In genomic region chr3:29143151-29143550, GRCh38 we compare ENCODE assay signal across 12 cellular contexts.
DNase-seq lines count a peak whose midpoint lies in the region; TF ChIP-seq lines count a peak whose summit lies in the region.
"Had no signal": no experiment of that assay in that cellular context is flagged by ENCODE, and none has a peak within 500 bp of the region (broad histone marks: within the 10 kb centered on the region; RNA-seq: fewer than 3 reads in every experiment).

No MANE protein-coding gene starts in this region.

- H3K4me3 ChIP-seq in BLaER1 treated with 17β-estradiol and CSF1 and Interleukin-3, amounts not matched to agents 10 nM and 100 nM = no peak overlapping the region
- H3K4me3 ChIP-seq in neutrophil (ENCODE audit: low read depth in 1 of 2, low read length in 1 of 2) (peak overlapping the region; percentile 12 to 13), esophagus squamous epithelium (no peak overlapping the region)
- H3K4me3 ChIP-seq: HAP-1 had no signal

- intact Hi-C loops in esophagus squamous epithelium (cut with DNase I) = no loop called here

- H3K4me2 ChIP-seq in BLaER1 treated with 17β-estradiol and CSF1 and Interleukin-3, amounts not matched to agents 10 nM and 100 nM = peak overlapping the region in 9 of 11 experiments; percentile 0 to 47 (median 27); a peak in 13 of 22 replicates

- no peaks in the 10 kb centered on the region for H3K27me3 ChIP-seq in BLaER1 treated with 17β-estradiol and CSF1 and Interleukin-3, amounts not matched to agents 10 nM and 100 nM
- H3K27me3 ChIP-seq in neutrophil (no peaks in the 10 kb centered on the region), esophagus squamous epithelium (no peaks in the 10 kb centered on the region)

- no peak for TF ChIP-seq POLR2A in esophagus squamous epithelium (IDR thresholded peaks at IDR 0.05)

- no peaks in the 10 kb centered on the region for H3K9me3 ChIP-seq in BLaER1 treated with 17β-estradiol and CSF1 and Interleukin-3, amounts not matched to agents 10 nM and 100 nM (replicated peaks in 1 of 11)
- H3K9me3 ChIP-seq in neutrophil (no peaks in the 10 kb centered on the region), esophagus squamous epithelium (no peaks in the 10 kb centered on the region)
- H3K9me3 ChIP-seq: Caco-2, HAP-1 had no signal

- DNase-seq in NOMO-1 treated with dmso at 0.1 percent for 144 hours (lab: John Stamatoyannopoulos, UW; ENCODE audit: unreplicated experiment) = peak; percentile 24
- DNase-seq in dermis microvascular lymphatic vessel endothelial cell (ENCODE audit: low read depth in 2 of 2) = peak; percentile 62 to 77
- no peak for DNase-seq in NCI-H2171 treated with DMSO at 0.1 percent for 48 hours (lab: John Stamatoyannopoulos, UW)
- DNase-seq in nucleus accumbens (lab: John Stamatoyannopoulos, UW) = no peak
- DNase-seq in esophagus squamous epithelium (lab: John Stamatoyannopoulos, UW) = no peak
- DNase-seq: Caco-2; CD8-positive, alpha-beta memory T cell; DND-41; GDM1 had no signal

- no peaks in the 10 kb centered on the region for H3K36me3 ChIP-seq in BLaER1 treated with 17β-estradiol and CSF1 and Interleukin-3, amounts not matched to agents 10 nM and 100 nM
- H3K36me3 ChIP-seq in neutrophil = no peaks in the 10 kb centered on the region
- H3K36me3 ChIP-seq in esophagus squamous epithelium = no peaks in the 10 kb centered on the region
- H3K36me3 ChIP-seq: HAP-1 had no signal

- H4K20me1 ChIP-seq in BLaER1 treated with 17β-estradiol and CSF1 and Interleukin-3, amounts not matched to agents 10 nM and 100 nM = no peaks in the 10 kb centered on the region

- peaks cover 0 to 40% (median 28%) of the 10 kb centered on the region in 10 experiments; a peak in 17 of 20 replicates for H3K4me1 ChIP-seq in BLaER1 treated with 17β-estradiol and CSF1 and Interleukin-3, amounts not matched to agents 10 nM and 100 nM
- peaks cover 31 to 53% of the 10 kb centered on the region in 2 experiments for H3K4me1 ChIP-seq in neutrophil (ENCODE audit: control insufficient read depth in 1 of 2, insufficient read depth in 1 of 2, low read depth in 1 of 2, low read length in 1 of 2)
- H3K4me1 ChIP-seq in esophagus squamous epithelium = peaks cover 0 to 31% (median 10%) of the 10 kb centered on the region in 3 donors

- TF ChIP-seq CTCF in neutrophil (IDR thresholded peaks at IDR 0.05) (no peak), esophagus squamous epithelium (IDR thresholded peaks at IDR 0.05) (no peak)

- no peak overlapping the region for H3K9ac ChIP-seq in BLaER1 treated with 17β-estradiol and CSF1 and Interleukin-3, amounts not matched to agents 10 nM and 100 nM

- H3K27ac ChIP-seq in BLaER1 treated with 17β-estradiol and CSF1 and Interleukin-3, amounts not matched to agents 10 nM and 100 nM = no peak overlapping the region
- H3K27ac ChIP-seq in neutrophil = peak overlapping the region; percentile 56
- no peak overlapping the region for H3K27ac ChIP-seq in esophagus squamous epithelium

- WGBS in esophagus squamous epithelium, 2 donors = 81 to 83% methylated on average over 3 of the region's 3 CpGs

Comparison
In these comparisons a context has a peak if more than half of its experiments do, and no peak if none do; other contexts are left out.
1. H3K4me3 ChIP-seq: peak in neutrophil (2 of 2); none in BLaER1 treated with 17β-estradiol and CSF1 and Interleukin-3, amounts not matched to agents 10 nM and 100 nM (0 of 10) and esophagus squamous epithelium (0 of 4).
2. DNase-seq: peak in NOMO-1 treated with dmso at 0.1 percent for 144 hours (single experiment) and dermis microvascular lymphatic vessel endothelial cell (2 of 2); none in NCI-H2171 treated with DMSO at 0.1 percent for 48 hours (single experiment), nucleus accumbens (0 of 56) and esophagus squamous epithelium (single experiment).